8 cellular contexts compared by ENCODE assay signal in genomic region chr6:11537229-11538048, GRCh38. TPM values are rescaled to one million over a fixed set of nuclear protein-coding genes. Genes with fewer than 3 reads are reported as not detected.
DNase-seq lines count a peak whose midpoint lies in the region; ATAC-seq and TF ChIP-seq lines count a peak whose summit lies in the region.

A gene with protein sequence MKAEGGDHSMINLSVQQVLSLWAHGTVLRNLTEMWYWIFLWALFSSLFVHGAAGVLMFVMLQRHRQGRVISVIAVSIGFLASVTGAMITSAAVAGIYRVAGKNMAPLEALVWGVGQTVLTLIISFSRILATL (plus strand): TSS chr6:11537749. CDS start chr6:11538278, 529 bp downstream.

- H3K9me3 Mint-ChIP-seq in activated naive CD4-positive, alpha-beta T cell treated with anti-CD3 and anti-CD28 coated beads, Interleukin-2, amount 50 U/mL, for 24 hours = no peaks in the 10 kb centered on the region
- no peaks in the 10 kb centered on the region for H3K9me3 Mint-ChIP-seq in osteocyte (ENCODE audit: unreplicated experiment)

- no peaks in the 10 kb centered on the region for H3K27me3 Mint-ChIP-seq in activated naive CD4-positive, alpha-beta T cell treated with anti-CD3 and anti-CD28 coated beads, Interleukin-2, amount 50 U/mL, for 24 hours
- H3K27me3 Mint-ChIP-seq in osteocyte (ENCODE audit: unreplicated experiment) = peaks cover 25% of the 10 kb centered on the region

- ATAC-seq in HG02610 (IDR thresholded peaks at IDR 0.05; ENCODE audit: unreplicated experiment) = peak; percentile 98

- no peaks in the 10 kb centered on the region for H3K36me3 Mint-ChIP-seq in activated naive CD4-positive, alpha-beta T cell treated with anti-CD3 and anti-CD28 coated beads, Interleukin-2, amount 50 U/mL, for 24 hours
- no peaks in the 10 kb centered on the region for H3K36me3 Mint-ChIP-seq in osteocyte (ENCODE audit: unreplicated experiment)

- TF ChIP-seq POLR2A in testis (IDR thresholded peaks at IDR 0.05) = peak; percentile 45

- POLR2A ChIA-PET in GM10248 (lab: Yijun Ruan, JAX) = no interaction called here

- peak within 1 kb of the TSS; percentile 72 for H3K9ac ChIP-seq in SK-N-MC (ENCODE audit: insufficient read length)

- DNase-seq in GM10248 (ENCODE audit: extremely low spot score) (peak; percentile 98), NCI-H1048 (lab: John Stamatoyannopoulos, UW) (peak; percentile 87), SK-N-MC (ENCODE audit: low read depth, low spot score) (no peak), glomerular visceral epithelial cell (ENCODE audit: extremely low spot score) (peak; percentile 97), osteocyte (ENCODE audit: extremely low spot score, unreplicated experiment) (peak; percentile 97), testis (peak; percentile 95)

- TF ChIP-seq CTCF in GM10248 (IDR thresholded peaks at IDR 0.05; ENCODE audit: control extremely low read depth, extremely low read depth, low read depth, missing control alignments) (no peak), osteocyte (IDR thresholded peaks at IDR 0.05) (no peak), testis (IDR thresholded peaks at IDR 0.05) (no peak)

- peaks cover 6% of the 10 kb centered on the region for H3K4me1 ChIP-seq in testis

- H3K4me3 ChIP-seq in SK-N-MC = peak within 1 kb of the TSS; percentile 94
- peak within 1 kb of the TSS; percentile 92 to 97 for H3K4me3 ChIP-seq in testis

- intact Hi-C loops in testis (cut with DNase I; ENCODE audit: low total_unique reads) = no loop called here

- no peaks in the 10 kb centered on the region for H3K9me3 ChIP-seq in SK-N-MC (ENCODE audit: low read depth, low read length)
- H3K9me3 ChIP-seq in testis = no peaks in the 10 kb centered on the region

- H3K4me3 Mint-ChIP-seq in activated naive CD4-positive, alpha-beta T cell treated with anti-CD3 and anti-CD28 coated beads, Interleukin-2, amount 50 U/mL, for 24 hours = peak within 1 kb of the TSS; percentile 89
- H3K4me3 Mint-ChIP-seq in osteocyte (ENCODE audit: unreplicated experiment) = peak within 1 kb of the TSS; percentile 76

- H3K27me3 ChIP-seq in testis = no peaks in the 10 kb centered on the region

- WGBS in testis, 2 donors = 0% methylated on average over 6 to 74 of the region's 110 CpGs

- peak within 1 kb of the TSS; percentile 59 for H3K27ac Mint-ChIP-seq in activated naive CD4-positive, alpha-beta T cell treated with anti-CD3 and anti-CD28 coated beads, Interleukin-2, amount 50 U/mL, for 24 hours
- peak within 1 kb of the TSS; percentile 44 for H3K27ac Mint-ChIP-seq in osteocyte (ENCODE audit: unreplicated experiment)

- H3K27ac ChIP-seq in SK-N-MC (no peak within 1 kb of the TSS), testis (peak within 1 kb of the TSS; percentile 86 to 89)

- CTCF ChIA-PET in GM10248 (lab: Yijun Ruan, JAX) = no interaction called here

- H3K36me3 ChIP-seq in SK-N-MC (ENCODE audit: insufficient read depth, low read length) = no peaks in the 10 kb centered on the region
- no peaks in the 10 kb centered on the region for H3K36me3 ChIP-seq in testis (ENCODE audit: low read depth, missing control alignments)

- H3K4me1 Mint-ChIP-seq in activated naive CD4-positive, alpha-beta T cell treated with anti-CD3 and anti-CD28 coated beads, Interleukin-2, amount 50 U/mL, for 24 hours = peaks cover 16% of the 10 kb centered on the region
- peaks cover 8% of the 10 kb centered on the region for H3K4me1 Mint-ChIP-seq in osteocyte (ENCODE audit: unreplicated experiment)

RNA-seq across cellular contexts. Expression of the gene that starts here (rescaled TPM):
- total RNA-seq in osteocyte = 3.5 and 3.7 TPM in 2 replicates
- 1 to 10 TPM; 6.5 to 8.0 TPM for total RNA-seq in testis
- 5.6 TPM for polyA plus RNA-seq in testis (ENCODE audit: insufficient read depth, low read depth, low replicate concordance)
